In the genomic region with DNA sequence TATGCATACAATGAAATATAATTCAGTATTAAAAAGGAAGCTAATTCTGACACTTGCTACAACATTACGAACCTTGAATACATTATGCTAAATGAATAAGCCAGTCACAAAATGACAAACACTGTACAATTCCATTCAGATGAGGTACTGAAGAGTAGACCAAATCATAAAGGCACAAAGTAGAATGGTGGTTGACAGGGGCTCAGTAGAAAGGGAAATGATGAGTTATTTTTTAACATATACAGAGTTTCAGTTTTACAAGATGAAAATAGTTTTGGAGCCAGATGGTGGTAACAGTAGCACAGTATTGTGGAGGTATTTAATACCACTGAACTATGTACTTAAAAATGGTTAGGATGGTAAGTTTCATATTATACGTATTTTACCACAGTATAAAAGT, we compare ENCODE assay signal across 11 cellular contexts.
DNase-seq lines count a peak whose midpoint lies in the region; ATAC-seq and TF ChIP-seq lines count a peak whose summit lies in the region.
"Had no signal": no experiment of that assay in that cellular context is flagged by ENCODE, and none has a peak within 500 bp of the region (broad histone marks: within the 10 kb centered on the region; RNA-seq: fewer than 3 reads in every experiment).

No MANE protein-coding gene starts in this region.

- H3K27ac Mint-ChIP-seq in CD14-positive monocyte = no peak overlapping the region
- H3K27ac Mint-ChIP-seq: activated B cell treated with CpG ODN at 0.5 μM for 24 hours; CD8-positive, alpha-beta memory T cell had no signal

- peak; percentile 92 for ATAC-seq in GM18508 (IDR thresholded peaks at IDR 0.05; ENCODE audit: insufficient read depth, unreplicated experiment)
- ATAC-seq in GM19395 (IDR thresholded peaks at IDR 0.05; ENCODE audit: unreplicated experiment) = peak; percentile 98
- ATAC-seq in HG02852 (IDR thresholded peaks at IDR 0.05; ENCODE audit: unreplicated experiment) = peak; percentile 93
- ATAC-seq in HG03521 (IDR thresholded peaks at IDR 0.05; ENCODE audit: unreplicated experiment) = peak; percentile 96

- H3K27me3 Mint-ChIP-seq in CD14-positive monocyte (ENCODE audit: low read depth in 3 of 3) = no peaks in the 10 kb centered on the region
- H3K27me3 Mint-ChIP-seq: activated B cell treated with CpG ODN at 0.5 μM for 24 hours; CD8-positive, alpha-beta memory T cell had no signal

- H3K9me3 Mint-ChIP-seq in CD14-positive monocyte = peaks cover 2 to 8% (median 5%) of the 10 kb centered on the region in 7 donors

- H3K4me3 Mint-ChIP-seq in CD14-positive monocyte = no peak overlapping the region
- H3K4me3 Mint-ChIP-seq: activated B cell treated with CpG ODN at 0.5 μM for 24 hours; CD8-positive, alpha-beta memory T cell had no signal

- DNase-seq in AG08395 (ENCODE audit: low spot score) = no peak
- DNase-seq in CD14-positive monocyte (ENCODE audit: low spot score) = no peak
- DNase-seq in HuH-7.5 (ENCODE audit: low spot score) = no peak
- DNase-seq in NCI-H82 treated with DMSO at 0.1 percent for 48 hours (lab: John Stamatoyannopoulos, UW; ENCODE audit: unreplicated experiment) = no peak
- DNase-seq: activated B cell treated with CpG ODN at 0.5 μM for 24 hours; CD8-positive, alpha-beta memory T cell; stimulated activated CD8-positive, alpha-beta memory T cell treated with anti-CD3 and anti-CD28 coated beads, Interleukin-4, amount 100 ng/mL, for 48 hours had no signal

- TF ChIP-seq CTCF in CD14-positive monocyte (IDR thresholded peaks at IDR 0.05) = no peak

- intact Hi-C loops in CD14-positive monocyte (cut with micrococcal nuclease) = no loop called here

- H3K4me1 Mint-ChIP-seq in CD14-positive monocyte = no peaks in the 10 kb centered on the region
- H3K4me1 Mint-ChIP-seq: activated B cell treated with CpG ODN at 0.5 μM for 24 hours; CD8-positive, alpha-beta memory T cell had no signal

- H3K36me3 Mint-ChIP-seq in CD14-positive monocyte = no peaks in the 10 kb centered on the region
- H3K36me3 Mint-ChIP-seq: CD8-positive, alpha-beta memory T cell had no signal
